Comparison of ENCODE assay signal across 16 cellular contexts in genomic region chr15:25798207-25798931, GRCh38.
DNase-seq lines count a peak whose midpoint lies in the region; ATAC-seq and TF ChIP-seq lines count a peak whose summit lies in the region.
"Had no signal": no experiment of that assay in that cellular context is flagged by ENCODE, and none has a peak within 500 bp of the region (broad histone marks: within the 10 kb centered on the region; RNA-seq: fewer than 3 reads in every experiment).

No MANE protein-coding gene starts in this region.

- H3K27ac Mint-ChIP-seq in activated CD4-positive, alpha-beta T cell treated with anti-CD3 and anti-CD28 coated beads, Interleukin-2, amount 10 ng/mL, durations not matched to agents 7 days and 5 days: peak overlapping the region; percentile 22
- H3K27ac Mint-ChIP-seq in stimulated activated naive B cell treated with anti-CD40 and anti-IgM and Interleukin-4, amounts not matched to agents 10 μg/mL and 1 μg/mL and 100 μg/mL, for 72 hours: no peak overlapping the region
- H3K27ac Mint-ChIP-seq: endodermal cell had no signal

- no peaks in the 10 kb centered on the region for H4K20me1 ChIP-seq in hepatocyte (ENCODE audit: insufficient read depth, poor library complexity, severe bottlenecking)

- H3K9me2 ChIP-seq in hepatocyte (replicated peaks; ENCODE audit: insufficient read depth): no peaks in the 10 kb centered on the region

- H3K79me2 ChIP-seq in hepatocyte: no peaks in the 10 kb centered on the region

- ATAC-seq in SK-N-SH treated with all-trans-retinoic acid at 6 μM for 48 hours (peak; percentile 58; the same call in 1 of the 3 replicates), GM19463 (IDR thresholded peaks at IDR 0.05; ENCODE audit: unreplicated experiment) (no peak)
- no peak for ATAC-seq in stimulated activated naive B cell treated with anti-CD40 and anti-IgM and Interleukin-4, amounts not matched to agents 10 μg/mL and 1 μg/mL and 100 μg/mL, for 72 hours (replicated peaks)
- ATAC-seq: A549; natural killer cell treated with Interleukin-12 subunit alpha and Interleukin-12 subunit beta and Interleukin-15 and Interleukin-18, amount 100 ng/mL, for 72 hours had no signal

- POLR2A ChIA-PET in activated CD4-positive, alpha-beta T cell treated with anti-CD3 and anti-CD28 coated beads, Interleukin-2, amount 10 ng/mL, durations not matched to agents 7 days and 5 days (lab: Charles Lee): no interaction called here

- H3K4me2 ChIP-seq in hepatocyte: no peak overlapping the region
- H3K4me2 ChIP-seq: A549 had no signal

- no peaks in the 10 kb centered on the region for H3K9me3 ChIP-seq in hepatocyte (ENCODE audit: low read depth)
- H3K9me3 ChIP-seq: A549, thyroid gland had no signal

- no peak for DNase-seq in activated CD4-positive, alpha-beta T cell treated with anti-CD3 and anti-CD28 coated beads, Interleukin-2, amount 10 ng/mL, durations not matched to agents 7 days and 5 days
- DNase-seq in activated CD4-positive, alpha-beta T cell treated with anti-CD3 and anti-CD28 coated beads for 48 hours: no peak
- no peak for DNase-seq in hepatocyte (ENCODE audit: low spot score)
- DNase-seq in stimulated activated naive B cell treated with anti-CD40 and anti-IgM and Interleukin-4, amounts not matched to agents 10 μg/mL and 1 μg/mL and 100 μg/mL, for 72 hours: no peak
- DNase-seq in T-helper 1 cell: no peak
- DNase-seq in A172 (ENCODE audit: low spot score): no peak
- DNase-seq: endodermal cell, NCI-H1694, NCI-H774, SHP77 treated with DMSO at 0.1 percent for 48 hours, thyroid gland had no signal

- no peaks in the 10 kb centered on the region for H3K9me3 Mint-ChIP-seq in activated CD4-positive, alpha-beta T cell treated with anti-CD3 and anti-CD28 coated beads, Interleukin-2, amount 10 ng/mL, durations not matched to agents 7 days and 5 days
- H3K9me3 Mint-ChIP-seq in stimulated activated naive B cell treated with anti-CD40 and anti-IgM and Interleukin-4, amounts not matched to agents 10 μg/mL and 1 μg/mL and 100 μg/mL, for 72 hours: peaks cover 0 to 2% of the 10 kb centered on the region in 2 donors
- H3K9me3 Mint-ChIP-seq: endodermal cell; natural killer cell treated with Interleukin-12 subunit alpha and Interleukin-12 subunit beta and Interleukin-15 and Interleukin-18, amount 100 ng/mL, for 72 hours had no signal

- TF ChIP-seq CTCF in hepatocyte (IDR thresholded peaks at IDR 0.05; ENCODE audit: poor library complexity): no peak

- CTCF ChIA-PET in activated CD4-positive, alpha-beta T cell treated with anti-CD3 and anti-CD28 coated beads, Interleukin-2, amount 10 ng/mL, durations not matched to agents 7 days and 5 days (lab: Charles Lee): interaction anchor here (0.6 kb wide), 1 partner anchor 12 kb away, joined by 4 read pairs; no protein-coding TSS in a partner anchor

- H3K27me3 ChIP-seq in hepatocyte: no peaks in the 10 kb centered on the region
- H3K27me3 ChIP-seq: thyroid gland had no signal

- H3K4me3 Mint-ChIP-seq in activated CD4-positive, alpha-beta T cell treated with anti-CD3 and anti-CD28 coated beads, Interleukin-2, amount 10 ng/mL, durations not matched to agents 7 days and 5 days: no peak overlapping the region
- peak overlapping the region; percentile 58 to 68 for H3K4me3 Mint-ChIP-seq in stimulated activated naive B cell treated with anti-CD40 and anti-IgM and Interleukin-4, amounts not matched to agents 10 μg/mL and 1 μg/mL and 100 μg/mL, for 72 hours
- H3K4me3 Mint-ChIP-seq: brain; endodermal cell; natural killer cell treated with Interleukin-12 subunit alpha and Interleukin-12 subunit beta and Interleukin-15 and Interleukin-18, amount 100 ng/mL, for 72 hours had no signal

- no peak overlapping the region for H2AFZ ChIP-seq in hepatocyte

- no peaks in the 10 kb centered on the region for H3K27me3 Mint-ChIP-seq in activated CD4-positive, alpha-beta T cell treated with anti-CD3 and anti-CD28 coated beads, Interleukin-2, amount 10 ng/mL, durations not matched to agents 7 days and 5 days
- H3K27me3 Mint-ChIP-seq in stimulated activated naive B cell treated with anti-CD40 and anti-IgM and Interleukin-4, amounts not matched to agents 10 μg/mL and 1 μg/mL and 100 μg/mL, for 72 hours: peaks cover 38 to 63% of the 10 kb centered on the region in 2 donors
- H3K27me3 Mint-ChIP-seq: brain; natural killer cell treated with Interleukin-12 subunit alpha and Interleukin-12 subunit beta and Interleukin-15 and Interleukin-18, amount 100 ng/mL, for 72 hours had no signal

- peaks cover 4% of the 10 kb centered on the region for H3K36me3 Mint-ChIP-seq in activated CD4-positive, alpha-beta T cell treated with anti-CD3 and anti-CD28 coated beads, Interleukin-2, amount 10 ng/mL, durations not matched to agents 7 days and 5 days (ENCODE audit: low read depth)
- no peaks in the 10 kb centered on the region for H3K36me3 Mint-ChIP-seq in stimulated activated naive B cell treated with anti-CD40 and anti-IgM and Interleukin-4, amounts not matched to agents 10 μg/mL and 1 μg/mL and 100 μg/mL, for 72 hours
- H3K36me3 Mint-ChIP-seq: brain; natural killer cell treated with Interleukin-12 subunit alpha and Interleukin-12 subunit beta and Interleukin-15 and Interleukin-18, amount 100 ng/mL, for 72 hours had no signal

- 84% methylated on average over 24 of the region's 24 CpGs for WGBS in hepatocyte (ENCODE audit: low lambda C conversion rate, missing lambda C conversion rate)

- no peak overlapping the region for H3K4me3 ChIP-seq in hepatocyte
- H3K4me3 ChIP-seq: A549, thyroid gland had no signal

- peaks cover 7% of the 10 kb centered on the region for H3K4me1 ChIP-seq in hepatocyte (ENCODE audit: insufficient read depth)
- H3K4me1 ChIP-seq: A549, thyroid gland had no signal

- no peaks in the 10 kb centered on the region for H3K36me3 ChIP-seq in hepatocyte (replicated peaks; ENCODE audit: insufficient read depth, low read depth)
- H3K36me3 ChIP-seq: thyroid gland had no signal

- H3K27ac ChIP-seq in hepatocyte: peak overlapping the region; percentile 86
- H3K27ac ChIP-seq: A549 had no signal

- H3K4me1 Mint-ChIP-seq in activated CD4-positive, alpha-beta T cell treated with anti-CD3 and anti-CD28 coated beads, Interleukin-2, amount 10 ng/mL, durations not matched to agents 7 days and 5 days: peaks cover 61% of the 10 kb centered on the region
- peaks cover 48 to 74% of the 10 kb centered on the region in 2 donors for H3K4me1 Mint-ChIP-seq in stimulated activated naive B cell treated with anti-CD40 and anti-IgM and Interleukin-4, amounts not matched to agents 10 μg/mL and 1 μg/mL and 100 μg/mL, for 72 hours
- H3K4me1 Mint-ChIP-seq: endodermal cell had no signal

TF ChIP-seq in SK-N-SH treated with all-trans-retinoic acid at 6 μM for 48 hours, 23 proteins besides CTCF, POLR2A, EP300 and RAD21:
- TF ChIP-seq CSDC2 (CRISPR knock-in tag; IDR thresholded peaks at IDR 0.05) (no peak), PPARA (CRISPR knock-in tag; IDR thresholded peaks at IDR 0.05; ENCODE audit: borderline replicate concordance) (no peak), OSR1 (CRISPR knock-in tag; IDR thresholded peaks at IDR 0.05) (no peak), ZNF8 (CRISPR knock-in tag; IDR thresholded peaks at IDR 0.05) (no peak), PATZ1 (CRISPR knock-in tag; IDR thresholded peaks at IDR 0.05; ENCODE audit: borderline replicate concordance) (no peak), ZNF565 (CRISPR knock-in tag; conservative IDR thresholded peaks at IDR 0.05; ENCODE audit: low read depth) (no peak), TCF4 (CRISPR knock-in tag; IDR thresholded peaks at IDR 0.05; ENCODE audit: borderline replicate concordance) (peak; percentile 94), ZFP30 (CRISPR knock-in tag; IDR thresholded peaks at IDR 0.05) (no peak)
